Comparison of ENCODE assay signal across 8 cellular contexts in the genomic region with DNA sequence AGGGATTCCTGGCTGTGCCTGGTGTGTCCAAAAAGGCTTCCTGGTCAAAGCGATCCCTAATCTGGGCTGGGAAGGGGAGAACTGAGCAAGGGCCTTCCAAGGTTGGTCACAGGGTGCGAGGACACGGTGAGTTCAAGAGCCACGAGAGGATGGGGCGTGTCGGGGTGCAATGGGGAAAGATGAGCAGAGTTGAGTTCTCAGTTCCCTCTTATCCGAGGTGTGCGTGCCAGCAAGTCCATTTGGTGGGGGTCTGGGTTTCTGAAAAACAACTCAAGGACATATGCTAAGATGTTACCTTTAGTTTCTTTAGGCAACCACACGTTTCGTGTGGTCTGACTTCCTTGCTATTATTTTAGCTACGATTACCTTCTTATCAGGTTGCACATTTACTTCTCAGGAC. TPM values are rescaled to one million over a fixed set of nuclear protein-coding genes. Genes with fewer than 3 reads are reported as not detected.
DNase-seq lines count a peak whose midpoint lies in the region; ATAC-seq and TF ChIP-seq lines count a peak whose summit lies in the region.

No MANE protein-coding gene starts in this region.

- H4K20me1 ChIP-seq in SK-N-SH (ENCODE audit: insufficient read depth) (peaks cover 8% of the 10 kb centered on the region; the same call in 1 of the 2 replicates), Karpas-422 (ENCODE audit: insufficient read depth, low read depth, low read length) (0 out of 2 replicates have a peak, but pooled peaks cover 6% of the 10 kb centered on the region)

- TF ChIP-seq RAD21 in SK-N-SH (IDR thresholded peaks at IDR 0.05; ENCODE audit: low read length) = no peak

- POLR2A ChIA-PET in SK-N-SH (lab: Yijun Ruan, JAX) = interaction anchor here (1.5 to 2.0 kb wide), 2 partner anchors 10 to 12 kb away, joined by 4 to 11 read pairs; a partner anchor contains a TSS

- DNase-seq in SK-N-SH (no peak), Karpas-422 (no peak), endothelial cell (ENCODE audit: low spot score) (no peak), NCI-H446 treated with DMSO at 0.1 percent for 48 hours (lab: John Stamatoyannopoulos, UW) (no peak)

- H3K4me3 ChIP-seq in SK-N-SH (ENCODE audit: low read depth in 2 of 2, low read length in 1 of 2) = peak overlapping the region; percentile 61 to 99
- H3K4me3 ChIP-seq in Karpas-422 (ENCODE audit: low read length) = peak overlapping the region; percentile 81
- H3K4me3 ChIP-seq in skeletal muscle satellite cell (ENCODE audit: low read length) = peak overlapping the region; percentile 92

- H3K4me1 ChIP-seq in SK-N-SH (ENCODE audit: control insufficient read depth in 1 of 2, insufficient read depth in 2 of 2, low read depth in 1 of 2, low read length in 1 of 2) = peaks cover 0 to 58% of the 10 kb centered on the region in 2 experiments; a peak in 2 of 4 replicates
- peaks cover 42% of the 10 kb centered on the region for H3K4me1 ChIP-seq in Karpas-422 (ENCODE audit: low read length)
- peaks cover 22% of the 10 kb centered on the region for H3K4me1 ChIP-seq in skeletal muscle satellite cell (ENCODE audit: control insufficient read depth, insufficient read depth, low read length)

- peaks cover 44% of the 10 kb centered on the region; the same call in 1 of the 2 replicates for H3K79me2 ChIP-seq in SK-N-SH (ENCODE audit: insufficient read depth)
- H3K79me2 ChIP-seq in Karpas-422 (ENCODE audit: low read length) = no peaks in the 10 kb centered on the region

- TF ChIP-seq CTCF in SK-N-SH (IDR thresholded peaks at IDR 0.05) (no peak), endothelial cell (IDR thresholded peaks at IDR 0.05; ENCODE audit: unreplicated experiment) (no peak)

- TF ChIP-seq EP300 in SK-N-SH (IDR thresholded peaks at IDR 0.05; ENCODE audit: borderline replicate concordance in 1 of 2, low read depth in 1 of 2, low read length in 1 of 2) = no peak

- H3K27ac ChIP-seq in SK-N-SH (ENCODE audit: low read depth in 2 of 2, low read length in 1 of 2) = no peak overlapping the region
- no peak overlapping the region for H3K27ac ChIP-seq in Karpas-422 (ENCODE audit: low read length)

- no peaks in the 10 kb centered on the region for H3K9me3 Mint-ChIP-seq in endothelial cell (ENCODE audit: unreplicated experiment)

- ATAC-seq in SK-N-SH treated with all-trans-retinoic acid at 6 μM for 48 hours = no peak
- no peak for ATAC-seq in activated CD4-positive, CD25-positive, alpha-beta regulatory T cell treated with anti-CD3 and anti-CD28 coated beads, Interleukin-2, amount 50 U/mL, for 24 hours
- no peak for ATAC-seq in HG03520 (IDR thresholded peaks at IDR 0.05; ENCODE audit: unreplicated experiment)

- H3K27me3 ChIP-seq in SK-N-SH (ENCODE audit: insufficient read depth) (no peaks in the 10 kb centered on the region), Karpas-422 (ENCODE audit: low read length) (no peaks in the 10 kb centered on the region), skeletal muscle satellite cell (ENCODE audit: control insufficient read depth, insufficient read depth, low read length) (no peaks in the 10 kb centered on the region)

- peaks cover 30% of the 10 kb centered on the region for H3F3A ChIP-seq in SK-N-SH (replicated peaks; ENCODE audit: insufficient read depth)

- H3K9ac ChIP-seq in SK-N-SH = peak overlapping the region; percentile 95
- peak overlapping the region; percentile 78 for H3K9ac ChIP-seq in Karpas-422 (ENCODE audit: low read length)
- H3K9ac ChIP-seq in skeletal muscle satellite cell (ENCODE audit: low read depth, low read length) = peak overlapping the region; percentile 86

- peaks cover 26% of the 10 kb centered on the region for H3K27me3 Mint-ChIP-seq in endothelial cell (ENCODE audit: unreplicated experiment)

- H3K4me3 Mint-ChIP-seq in endothelial cell (ENCODE audit: unreplicated experiment) = peak overlapping the region; percentile 97

- peaks cover 4 to 7% of the 10 kb centered on the region in 2 experiments for H3K36me3 ChIP-seq in SK-N-SH (replicated peaks in 1 of 2; ENCODE audit: control insufficient read depth in 1 of 2, insufficient read depth in 2 of 2, low read length in 1 of 2)
- H3K36me3 ChIP-seq in Karpas-422 (ENCODE audit: insufficient read depth, low read length) = no peaks in the 10 kb centered on the region
- H3K36me3 ChIP-seq in skeletal muscle satellite cell (ENCODE audit: insufficient read depth, low read length) = no peaks in the 10 kb centered on the region

- H3K9me2 ChIP-seq in SK-N-SH = no peaks in the 10 kb centered on the region
- H3K9me2 ChIP-seq in Karpas-422 (replicated peaks; ENCODE audit: insufficient read depth, low read length) = no peaks in the 10 kb centered on the region

- no peak overlapping the region for H2AFZ ChIP-seq in SK-N-SH (ENCODE audit: low read depth)
- H2AFZ ChIP-seq in Karpas-422 (ENCODE audit: low read length) = no peak overlapping the region

- H3K36me3 Mint-ChIP-seq in endothelial cell (ENCODE audit: low read depth, unreplicated experiment) = peaks cover 15% of the 10 kb centered on the region

- H3K27ac Mint-ChIP-seq in endothelial cell (ENCODE audit: unreplicated experiment) = peak overlapping the region; percentile 73

- CTCF ChIA-PET in SK-N-SH (lab: Yijun Ruan, JAX) = interaction anchor here (0.6 to 3.6 kb wide), 5 partner anchors 11 to 41 kb away, joined by 3 to 15 read pairs (median 3); a partner anchor contains a TSS

- H3K4me2 ChIP-seq in SK-N-SH (peak overlapping the region; percentile 93), Karpas-422 (ENCODE audit: low read depth, low read length, poor library complexity, severe bottlenecking) (peak overlapping the region; percentile 81), skeletal muscle satellite cell (ENCODE audit: low read length) (peak overlapping the region; percentile 94)

- 93% methylated on average over 11 of the region's 11 CpGs for WGBS in SK-N-SH (ENCODE audit: low lambda C conversion rate)

- H3K9me3 ChIP-seq in SK-N-SH (no peaks in the 10 kb centered on the region), Karpas-422 (ENCODE audit: low read length) (no peaks in the 10 kb centered on the region), skeletal muscle satellite cell (replicated peaks; ENCODE audit: low read length) (no peaks in the 10 kb centered on the region)

- H3K4me1 Mint-ChIP-seq in endothelial cell (ENCODE audit: unreplicated experiment) = peaks cover 45% of the 10 kb centered on the region

TF ChIP-seq in SK-N-SH, 30 proteins besides CTCF, POLR2A, EP300 and RAD21 (continues in another document):
- TF ChIP-seq, protein P1, sequence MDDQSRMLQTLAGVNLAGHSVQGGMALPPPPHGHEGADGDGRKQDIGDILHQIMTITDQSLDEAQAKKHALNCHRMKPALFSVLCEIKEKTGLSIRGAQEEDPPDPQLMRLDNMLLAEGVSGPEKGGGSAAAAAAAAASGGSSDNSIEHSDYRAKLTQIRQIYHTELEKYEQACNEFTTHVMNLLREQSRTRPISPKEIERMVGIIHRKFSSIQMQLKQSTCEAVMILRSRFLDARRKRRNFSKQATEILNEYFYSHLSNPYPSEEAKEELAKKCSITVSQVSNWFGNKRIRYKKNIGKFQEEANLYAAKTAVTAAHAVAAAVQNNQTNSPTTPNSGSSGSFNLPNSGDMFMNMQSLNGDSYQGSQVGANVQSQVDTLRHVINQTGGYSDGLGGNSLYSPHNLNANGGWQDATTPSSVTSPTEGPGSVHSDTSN (IDR thresholded peaks at IDR 0.05) = no peak

RNA-seq across cellular contexts. Expression of a gene that starts 1.3 kb away (rescaled TPM):
- 4.6 and 5.0 TPM in 2 replicates for polyA plus RNA-seq in SK-N-SH (2012; rRNA removed)
- 2.3 and 3.7 TPM in 2 replicates for polyA plus RNA-seq in SK-N-SH (2012; cell fraction: cytosol; rRNA removed)
- 6.9 and 9.8 TPM in 2 replicates for polyA plus RNA-seq in SK-N-SH (2012; cell fraction: nucleus; rRNA removed)
- total RNA-seq in Karpas-422 (2014; rRNA removed; shearing (Covaris generic); ENCODE audit: low replicate concordance) = 1.5 and 4.7 TPM in 2 replicates
- 12.1 TPM for total RNA-seq in endothelial cell (ENCODE audit: unreplicated experiment)
- 3.0 and 3.3 TPM in 2 replicates for total RNA-seq in skeletal muscle satellite cell (2012; rRNA removed)

RNA-seq across cellular contexts. Expression of a gene that starts 11.8 kb away (rescaled TPM):
- 87.5 and 91.6 TPM in 2 replicates for polyA plus RNA-seq in SK-N-SH (2012; rRNA removed)
- polyA plus RNA-seq in SK-N-SH (2012; cell fraction: cytosol; rRNA removed) = 49.6 and 70.3 TPM in 2 replicates
- 254 and 314 TPM in 2 replicates for polyA plus RNA-seq in SK-N-SH (2012; cell fraction: nucleus; rRNA removed)
- 53.3 and 98.4 TPM in 2 replicates for total RNA-seq in Karpas-422 (2014; rRNA removed; shearing (Covaris generic); ENCODE audit: low replicate concordance)
- total RNA-seq in endothelial cell (ENCODE audit: unreplicated experiment) = 138 TPM
- 38.7 and 40.1 TPM in 2 replicates for total RNA-seq in skeletal muscle satellite cell (2012; rRNA removed)

RNA-seq across cellular contexts. Expression of a gene that starts 39.0 kb away (rescaled TPM):
- polyA plus RNA-seq in SK-N-SH (2012; rRNA removed) = 0.26 and 0.43 TPM in 2 replicates
- polyA plus RNA-seq in SK-N-SH (2012; cell fraction: cytosol; rRNA removed) = 0.21 and 0.24 TPM in 2 replicates
- polyA plus RNA-seq in SK-N-SH (2012; cell fraction: nucleus; rRNA removed) = 0.34 and 0.43 TPM in 2 replicates
- not detected in 2 replicates for total RNA-seq in Karpas-422 (2014; rRNA removed; shearing (Covaris generic); ENCODE audit: low replicate concordance)
- total RNA-seq in endothelial cell (ENCODE audit: unreplicated experiment) = 4.9 TPM
- total RNA-seq in skeletal muscle satellite cell (2012; rRNA removed) = under 0.01 and 9.6 TPM in 2 replicates

RNA-seq across cellular contexts. Expression of a gene that starts 57.1 kb away (rescaled TPM):
- polyA plus RNA-seq in SK-N-SH (2012; rRNA removed) = 0.16 and 0.35 TPM in 2 replicates
- 0.24 and 0.31 TPM in 2 replicates for polyA plus RNA-seq in SK-N-SH (2012; cell fraction: cytosol; rRNA removed)
- 0.29 and 0.37 TPM in 2 replicates for polyA plus RNA-seq in SK-N-SH (2012; cell fraction: nucleus; rRNA removed)
- total RNA-seq in Karpas-422 (2014; rRNA removed; shearing (Covaris generic); ENCODE audit: low replicate concordance) = 0.48 and 13.8 TPM in 2 replicates
- 0.87 TPM for total RNA-seq in endothelial cell (ENCODE audit: unreplicated experiment)
- total RNA-seq in skeletal muscle satellite cell (2012; rRNA removed) = not detected in 2 replicates

RNA-seq across cellular contexts. Expression of a gene that starts 57.3 kb away (rescaled TPM):
- polyA plus RNA-seq in SK-N-SH (2012; rRNA removed) = 0.93 and 0.99 TPM in 2 replicates
- polyA plus RNA-seq in SK-N-SH (2012; cell fraction: cytosol; rRNA removed) = 0.41 and 1.00 TPM in 2 replicates
- 0.73 and 1.2 TPM in 2 replicates for polyA plus RNA-seq in SK-N-SH (2012; cell fraction: nucleus; rRNA removed)
- total RNA-seq in Karpas-422 (2014; rRNA removed; shearing (Covaris generic); ENCODE audit: low replicate concordance) = 4.1 and 16.5 TPM in 2 replicates
- 5.1 TPM for total RNA-seq in endothelial cell (ENCODE audit: unreplicated experiment)
- 0.76 and 0.87 TPM in 2 replicates for total RNA-seq in skeletal muscle satellite cell (2012; rRNA removed)
